ENCODE assay signal across 8 cellular contexts in genomic region chr12:12265571-12266388, GRCh38. TPM values are rescaled to one million over a fixed set of nuclear protein-coding genes. Genes with fewer than 3 reads are reported as not detected.
A peak's percentile ranks its signal among the peaks of the same experiment; 100 is the strongest.
DNase-seq lines count a peak whose midpoint lies in the region; FAIRE-seq and TF ChIP-seq lines count a peak whose summit lies in the region.

No MANE protein-coding gene starts in this region.

- H4K20me1 ChIP-seq in osteoblast (ENCODE audit: insufficient read depth, low read length): peaks cover 23% of the 10 kb centered on the region

- H3K9me3 ChIP-seq in HUES48 (ENCODE audit: control insufficient read depth, insufficient read depth, low read length): no peaks in the 10 kb centered on the region
- no peaks in the 10 kb centered on the region for H3K9me3 ChIP-seq in osteoblast (ENCODE audit: low read depth, low read length)

- TF ChIP-seq CTCF in osteoblast (IDR thresholded peaks at IDR 0.05; ENCODE audit: extremely low read depth, low read depth, low read length): no peak

- no peak for FAIRE-seq in HTR-8/SVneo (lab: Jason Lieb, UNC)

- peak overlapping the region; percentile 98 for H3K9ac ChIP-seq in HUES48 (ENCODE audit: low read depth, low read length)

- peak overlapping the region; percentile 86 for H3K4me2 ChIP-seq in osteoblast (ENCODE audit: insufficient read depth, low read length)

- H3K27ac Mint-ChIP-seq in activated CD4-positive, alpha-beta memory T cell treated with anti-CD3 and anti-CD28 coated beads, Interleukin-2, amount 10 ng/mL, durations not matched to agents 7 days and 5 days: no peak overlapping the region

- peaks cover 47% of the 10 kb centered on the region for H3K27me3 Mint-ChIP-seq in activated CD4-positive, alpha-beta memory T cell treated with anti-CD3 and anti-CD28 coated beads, Interleukin-2, amount 10 ng/mL, durations not matched to agents 7 days and 5 days

- H3K4me3 ChIP-seq in HUES48 (ENCODE audit: low read depth, low read length) (peak overlapping the region; percentile 92), osteoblast (ENCODE audit: insufficient read depth, low read length) (peak overlapping the region; percentile 83)

- no peaks in the 10 kb centered on the region for H3K9me3 Mint-ChIP-seq in activated CD4-positive, alpha-beta memory T cell treated with anti-CD3 and anti-CD28 coated beads, Interleukin-2, amount 10 ng/mL, durations not matched to agents 7 days and 5 days

- H3K27me3 ChIP-seq in HUES48 (ENCODE audit: control insufficient read depth, insufficient read depth, low read length) (no peaks in the 10 kb centered on the region), osteoblast (ENCODE audit: insufficient read depth, low read length) (no peaks in the 10 kb centered on the region)

- CTCF ChIA-PET in activated CD4-positive, alpha-beta memory T cell treated with anti-CD3 and anti-CD28 coated beads, Interleukin-2, amount 10 ng/mL, durations not matched to agents 7 days and 5 days (lab: Charles Lee): no interaction called here

- no peaks in the 10 kb centered on the region for H3K36me3 Mint-ChIP-seq in activated CD4-positive, alpha-beta memory T cell treated with anti-CD3 and anti-CD28 coated beads, Interleukin-2, amount 10 ng/mL, durations not matched to agents 7 days and 5 days (ENCODE audit: low read depth)

- H3K36me3 ChIP-seq in HUES48 (ENCODE audit: control insufficient read depth, insufficient read depth, low read length) (no peaks in the 10 kb centered on the region), osteoblast (ENCODE audit: insufficient read depth, low read length) (no peaks in the 10 kb centered on the region)

- H2AFZ ChIP-seq in osteoblast (ENCODE audit: low read length): peak overlapping the region; percentile 100

- H3K4me3 Mint-ChIP-seq in activated CD4-positive, alpha-beta memory T cell treated with anti-CD3 and anti-CD28 coated beads, Interleukin-2, amount 10 ng/mL, durations not matched to agents 7 days and 5 days: peak overlapping the region; percentile 69

- H3K79me2 ChIP-seq in osteoblast (ENCODE audit: insufficient read depth, low read length): peaks cover 55% of the 10 kb centered on the region

- DNase-seq in COLO668 (lab: John Stamatoyannopoulos, UW; ENCODE audit: unreplicated experiment) (peak; percentile 15), fibroblast of the conjunctiva (ENCODE audit: low read depth) (peak; percentile 4), osteoblast (ENCODE audit: insufficient read length, low spot score, missing footprints) (peak; percentile 88), NCI-H2081 treated with DMSO at 0.1 percent for 48 hours (lab: John Stamatoyannopoulos, UW) (no peak), HTR-8/SVneo (ENCODE audit: insufficient read length, low spot score) (no peak), NCI-H1930 (lab: John Stamatoyannopoulos, UW) (no peak)
- no peak for DNase-seq in activated CD4-positive, alpha-beta memory T cell treated with anti-CD3 and anti-CD28 coated beads, Interleukin-2, amount 10 ng/mL, durations not matched to agents 7 days and 5 days

- H3K27ac ChIP-seq in HUES48 (ENCODE audit: low read depth, low read length) (peak overlapping the region; percentile 97), osteoblast (ENCODE audit: low read depth, low read length) (peak overlapping the region; percentile 100)

- H3K4me1 ChIP-seq in HUES48 (ENCODE audit: control insufficient read depth, insufficient read depth, low read length) (peaks cover 18% of the 10 kb centered on the region; the same call in 1 of the 2 replicates), osteoblast (ENCODE audit: insufficient read depth, low read length) (peaks cover 13% of the 10 kb centered on the region)

- peaks cover 16% of the 10 kb centered on the region for H3K4me1 Mint-ChIP-seq in activated CD4-positive, alpha-beta memory T cell treated with anti-CD3 and anti-CD28 coated beads, Interleukin-2, amount 10 ng/mL, durations not matched to agents 7 days and 5 days

- POLR2A ChIA-PET in activated CD4-positive, alpha-beta memory T cell treated with anti-CD3 and anti-CD28 coated beads, Interleukin-2, amount 10 ng/mL, durations not matched to agents 7 days and 5 days (lab: Charles Lee): interaction anchor here (0.9 kb wide), 1 partner anchor 11 kb away, joined by 3 read pairs; no protein-coding TSS in a partner anchor

RNA-seq across cellular contexts. Expression of gene LRP6, which starts 1.1 kb away (rescaled TPM):
- under 1 TPM; 0.30 to 0.40 TPM for total RNA-seq in activated CD4-positive, alpha-beta memory T cell treated with anti-CD3 and anti-CD28 coated beads, Interleukin-2, amount 10 ng/mL, durations not matched to agents 7 days and 5 days
- total RNA-seq in osteoblast: 42.7 and 46.7 TPM in 2 replicates

Comparison
In these comparisons a context has a peak if more than half of its experiments do, and no peak if none do; other contexts are left out.
1. DNase-seq: peak in COLO668 (single experiment), fibroblast of the conjunctiva (single experiment) and osteoblast (single experiment); none in activated CD4-positive, alpha-beta memory T cell treated with anti-CD3 and anti-CD28 coated beads, Interleukin-2, amount 10 ng/mL, durations not matched to agents 7 days and 5 days (single experiment), NCI-H2081 treated with DMSO at 0.1 percent for 48 hours (single experiment), HTR-8/SVneo (single experiment) and NCI-H1930 (0 of 2).
2. RNA of gene LRP6, which starts 1.1 kb away (total RNA-seq): 42.7 to 46.7 TPM in osteoblast; 0.30 to 0.40 TPM in activated CD4-positive, alpha-beta memory T cell treated with anti-CD3 and anti-CD28 coated beads, Interleukin-2, amount 10 ng/mL, durations not matched to agents 7 days and 5 days; every median in the first group is over 10 times any median in the second.